ENCODE assay signal across 8 cellular contexts in genomic region chr16:73036074-73036826, GRCh38. TPM values are rescaled to one million over a fixed set of nuclear protein-coding genes. Genes with fewer than 3 reads are reported as not detected.
DNase-seq lines count a peak whose midpoint lies in the region; ATAC-seq and TF ChIP-seq lines count a peak whose summit lies in the region.

No MANE protein-coding gene starts in this region.

- CTCF ChIA-PET in HEK293T (lab: Yijun Ruan, JAX) = interaction anchor here (2.3 kb wide), 1 partner anchor 17 kb away, joined by 6 read pairs; no protein-coding TSS in a partner anchor

- POLR2A ChIA-PET in HEK293T (lab: Yijun Ruan, JAX) = interaction anchor here (1.0 kb wide), 1 partner anchor 11 kb away, joined by 3 read pairs; no protein-coding TSS in a partner anchor

- H3K9me3 ChIP-seq in esophagus squamous epithelium (no peaks in the 10 kb centered on the region), transverse colon (no peaks in the 10 kb centered on the region)

- H3K27ac Mint-ChIP-seq in activated naive CD4-positive, alpha-beta T cell treated with anti-CD3 and anti-CD28 coated beads, Interleukin-2, amount 50 U/mL, for 24 hours = no peak overlapping the region

- H3K36me3 ChIP-seq in esophagus squamous epithelium (no peaks in the 10 kb centered on the region), transverse colon (no peaks in the 10 kb centered on the region)

- DNase-seq in activated naive CD4-positive, alpha-beta T cell treated with anti-CD3 and anti-CD28 coated beads, Interleukin-2, amount 50 U/mL, for 16 hours = no peak
- DNase-seq in esophagus squamous epithelium (lab: John Stamatoyannopoulos, UW) (no peak), transverse colon (no peak), COLO668 (lab: John Stamatoyannopoulos, UW; ENCODE audit: unreplicated experiment) (no peak), HEK293T (ENCODE audit: extremely low spot score) (no peak)
- DNase-seq in effector CD8-positive, alpha-beta T cell (lab: John Stamatoyannopoulos, UW) = no peak

- H3K9me3 Mint-ChIP-seq in activated naive CD4-positive, alpha-beta T cell treated with anti-CD3 and anti-CD28 coated beads, Interleukin-2, amount 50 U/mL, for 24 hours = no peaks in the 10 kb centered on the region

- H3K36me3 Mint-ChIP-seq in activated naive CD4-positive, alpha-beta T cell treated with anti-CD3 and anti-CD28 coated beads, Interleukin-2, amount 50 U/mL, for 24 hours = no peaks in the 10 kb centered on the region

- peak overlapping the region; percentile 15 for H3K4me3 Mint-ChIP-seq in activated naive CD4-positive, alpha-beta T cell treated with anti-CD3 and anti-CD28 coated beads, Interleukin-2, amount 50 U/mL, for 24 hours

- H3K27me3 Mint-ChIP-seq in activated naive CD4-positive, alpha-beta T cell treated with anti-CD3 and anti-CD28 coated beads, Interleukin-2, amount 50 U/mL, for 24 hours = peaks cover 5% of the 10 kb centered on the region

- intact Hi-C loops in esophagus squamous epithelium (cut with DNase I) (no loop called here), transverse colon (cut with DNase I; ENCODE audit: low total_unique reads) (no loop called here)

- H3K4me1 ChIP-seq in esophagus squamous epithelium (peaks cover 16 to 65% (median 17%) of the 10 kb centered on the region in 3 donors), transverse colon (peaks cover 17 to 55% (median 30%) of the 10 kb centered on the region in 4 donors)

- TF ChIP-seq CTCF in esophagus squamous epithelium (IDR thresholded peaks at IDR 0.05) (no peak), transverse colon (IDR thresholded peaks at IDR 0.05) (no peak)

- H3K27ac ChIP-seq in esophagus squamous epithelium = peak overlapping the region in 3 of 4 donors; percentile 2 to 28 (median 21)
- peak overlapping the region; percentile 23 to 69 (median 39) for H3K27ac ChIP-seq in transverse colon

- ATAC-seq in HG03045 (IDR thresholded peaks at IDR 0.05; ENCODE audit: unreplicated experiment) = peak; percentile 65

- H3K27me3 ChIP-seq in esophagus squamous epithelium = no peaks in the 10 kb centered on the region
- H3K27me3 ChIP-seq in transverse colon = no peaks in the 10 kb centered on the region

- in situ Hi-C loops in transverse colon (cut with MboI; ENCODE audit: low pct_ligation_motif_present in 1 of 4, low pct_unique_long_range_greater_than_20kb in 1 of 4, low sequenced_read_pairs in 3 of 4) = loop anchor here in 1 of 4 donors (25.0 kb wide), 1 partner anchor 199 kb away; no protein-coding TSS in a partner anchor

- no peak for TF ChIP-seq EP300 in transverse colon (IDR thresholded peaks at IDR 0.05; ENCODE audit: low read depth)

- WGBS in esophagus squamous epithelium, 2 donors = 38 to 44% methylated on average over 18 of the region's 19 CpGs
- 46 to 50% methylated on average over 17 to 19 of the region's 19 CpGs for WGBS in transverse colon (ENCODE audit: low coverage in 1 of 2), 2 donors

- H3K4me1 Mint-ChIP-seq in activated naive CD4-positive, alpha-beta T cell treated with anti-CD3 and anti-CD28 coated beads, Interleukin-2, amount 50 U/mL, for 24 hours = peaks cover 13% of the 10 kb centered on the region

- H3K4me3 ChIP-seq in esophagus squamous epithelium = peak overlapping the region in 2 of 4 donors; percentile 6 to 31
- no peak overlapping the region for H3K4me3 ChIP-seq in transverse colon

- TF ChIP-seq POLR2A in esophagus squamous epithelium (IDR thresholded peaks at IDR 0.05) = no peak
- TF ChIP-seq POLR2A in transverse colon (IDR thresholded peaks at IDR 0.05) = no peak

TF ChIP-seq in HEK293T, 16 proteins besides CTCF, POLR2A, EP300 and RAD21:
- no peak for TF ChIP-seq NFRKB (IDR thresholded peaks at IDR 0.05)
- TF ChIP-seq BHLHE40 (IDR thresholded peaks at IDR 0.05; ENCODE audit: borderline replicate concordance) = no peak
- TF ChIP-seq TARDBP (IDR thresholded peaks at IDR 0.05) = no peak
- no peak for TF ChIP-seq FOXA1 (IDR thresholded peaks at IDR 0.05)
- no peak for TF ChIP-seq SUZ12 (IDR thresholded peaks at IDR 0.05)
- no peak for TF ChIP-seq ZNF384 (IDR thresholded peaks at IDR 0.05)
- TF ChIP-seq ELF4 (IDR thresholded peaks at IDR 0.05) = no peak
- TF ChIP-seq SP1 (IDR thresholded peaks at IDR 0.05) = no peak
TF ChIP-seq in HEK293T: peak in this region for 0.

RNA-seq across cellular contexts. Expression of gene ZFHX3, which starts 11.7 kb away (rescaled TPM):
- total RNA-seq in esophagus squamous epithelium (10 to 100 TPM in 1 of 4 donors, 1 to 10 TPM in 3; 3.5 to 12.8 (median 4.5) TPM), transverse colon (10 to 100 TPM; 12.3 to 23.7 (median 15.3) TPM)
